Comparison of ENCODE assay signal across 17 cellular contexts in the genomic region with DNA sequence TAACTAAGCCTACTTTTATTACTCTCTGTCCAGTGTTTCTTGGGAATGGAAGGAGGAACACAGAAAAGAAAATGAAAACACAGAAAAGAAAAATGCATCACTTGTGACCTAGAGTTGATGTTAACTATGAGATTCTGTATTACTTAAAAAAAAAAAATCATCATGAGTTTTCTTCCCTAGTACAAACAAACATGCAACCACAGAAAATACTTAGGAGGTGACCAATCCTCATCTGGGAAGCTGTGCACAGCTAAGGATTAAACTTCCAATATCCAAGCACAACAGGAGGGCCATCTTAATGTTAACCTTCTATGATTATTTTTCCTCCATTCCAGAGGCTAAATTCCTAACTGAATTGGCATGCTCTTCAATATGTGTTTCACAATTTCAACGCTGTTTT.
DNase-seq lines count a peak whose midpoint lies in the region; TF ChIP-seq lines count a peak whose summit lies in the region.
"Had no signal": no experiment of that assay in that cellular context is flagged by ENCODE, and none has a peak within 500 bp of the region (broad histone marks: within the 10 kb centered on the region; RNA-seq: fewer than 3 reads in every experiment).

No MANE protein-coding gene starts in this region.

- peak; percentile 84 for DNase-seq in BJ (ENCODE audit: low read depth)
- peak; percentile 52 for DNase-seq in MG63
- DNase-seq in dedifferentiated amniotic fluid mesenchymal stem cell (ENCODE audit: extremely low spot score), result peak; percentile 72
- DNase-seq in renal cortical epithelial cell (ENCODE audit: low read depth), result peak; percentile 63
- no peak for DNase-seq in SK-N-DZ (ENCODE audit: low spot score)
- no peak for DNase-seq in CD1c-positive myeloid dendritic cell (ENCODE audit: extremely low spot score)
- DNase-seq in pons (ENCODE audit: low spot score), result no peak
- no peak for DNase-seq in mucosa of gallbladder (ENCODE audit: low spot score)
- DNase-seq: activated CD4-positive, CD25-positive, alpha-beta regulatory T cell treated with anti-CD3 and anti-CD28 coated beads, Interleukin-2, amount 50 U/mL, for 72 hours; activated T-cell treated with anti-CD3 and anti-CD28 coated beads for 4 hours; adrenal gland; dorsolateral prefrontal cortex; immature natural killer cell; NCI-H1092; tibial artery had no signal

- CTCF ChIA-PET in BJ (lab: Yijun Ruan, JAX), result interaction anchor here (0.6 kb wide), 1 partner anchor 13 kb away, joined by 4 read pairs; no protein-coding TSS in a partner anchor

- H3K4me3 ChIP-seq in BJ (ENCODE audit: low read depth, low read length) (no peak overlapping the region), MG63 (no peak overlapping the region)
- H3K4me3 ChIP-seq: adrenal gland, dorsolateral prefrontal cortex, gastroesophageal sphincter, prostate gland, tibial artery had no signal

- POLR2A ChIA-PET in BJ (lab: Charles Lee), result no interaction called here

- 0 out of 2 replicates have a peak, but pooled peaks cover 3% of the 10 kb centered on the region for H3K9me3 ChIP-seq in MG63
- H3K9me3 ChIP-seq: adrenal gland, gastroesophageal sphincter, prostate gland, tibial artery had no signal

- TF ChIP-seq CTCF in BJ (IDR thresholded peaks at IDR 0.05; ENCODE audit: insufficient read depth, low read depth, low read length), result no peak

- H3K36me3 ChIP-seq in BJ (ENCODE audit: control insufficient read depth, insufficient read depth, low read length), result no peaks in the 10 kb centered on the region
- no peaks in the 10 kb centered on the region for H3K36me3 ChIP-seq in MG63
- H3K36me3 ChIP-seq: adrenal gland, gastroesophageal sphincter, prostate gland, tibial artery had no signal

- H3K27me3 ChIP-seq in BJ (ENCODE audit: control insufficient read depth, insufficient read depth, low read length) (no peaks in the 10 kb centered on the region), MG63 (no peaks in the 10 kb centered on the region)
- H3K27me3 ChIP-seq: adrenal gland, dorsolateral prefrontal cortex, gastroesophageal sphincter, tibial artery had no signal

Comparison
In these comparisons a context has a peak if more than half of its experiments do, and no peak if none do; other contexts are left out.
1. DNase-seq: peak in BJ (single experiment), MG63 (single experiment), dedifferentiated amniotic fluid mesenchymal stem cell (single experiment) and renal cortical epithelial cell (single experiment); none in SK-N-DZ (single experiment), CD1c-positive myeloid dendritic cell (single experiment), pons (single experiment) and mucosa of gallbladder (single experiment).